Comparison of ENCODE assay signal across 13 cellular contexts in the genomic region with DNA sequence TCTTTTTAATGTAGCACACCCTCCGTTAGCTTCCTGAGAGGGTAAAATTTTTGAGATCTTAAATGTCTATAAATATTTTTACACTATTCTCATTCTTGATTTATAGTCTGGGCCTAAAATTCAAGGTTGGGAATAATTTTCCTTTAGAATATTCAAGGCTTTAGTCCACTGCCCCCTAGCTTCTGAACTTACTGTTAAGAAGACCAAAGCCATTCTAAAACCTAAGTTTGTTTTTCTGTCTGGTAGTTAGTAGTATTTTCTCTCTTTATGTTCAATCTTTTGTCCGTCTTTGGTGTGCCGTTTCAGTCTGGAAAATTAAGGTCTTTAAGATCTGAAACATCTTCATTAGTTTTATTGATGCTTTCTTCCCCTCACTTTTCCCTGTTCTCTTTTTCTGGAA. TPM values are rescaled to one million over a fixed set of nuclear protein-coding genes. Genes with fewer than 3 reads are reported as not detected.
DNase-seq lines count a peak whose midpoint lies in the region; ATAC-seq and TF ChIP-seq lines count a peak whose summit lies in the region.
"Had no signal": no experiment of that assay in that cellular context is flagged by ENCODE, and none has a peak within 500 bp of the region (broad histone marks: within the 10 kb centered on the region; RNA-seq: fewer than 3 reads in every experiment).

No MANE protein-coding gene starts in this region.

- no peak overlapping the region for H3K4me3 ChIP-seq in NB4 (ENCODE audit: low read depth, low read length)
- H3K4me3 ChIP-seq in dorsolateral prefrontal cortex, result no peak overlapping the region

- ATAC-seq in GM21786 (IDR thresholded peaks at IDR 0.05; ENCODE audit: unreplicated experiment), result no peak

- H3K27ac ChIP-seq in dorsolateral prefrontal cortex, result no peak overlapping the region

- H3K4me1 Mint-ChIP-seq in osteocyte (ENCODE audit: unreplicated experiment), result peaks cover 5% of the 10 kb centered on the region
- H3K4me1 Mint-ChIP-seq: activated CD4-positive, alpha-beta T cell treated with anti-CD3 and anti-CD28 coated beads, Interleukin-2, amount 10 ng/mL, durations not matched to agents 7 days and 5 days had no signal

- H3K36me3 Mint-ChIP-seq in osteocyte (ENCODE audit: unreplicated experiment), result no peaks in the 10 kb centered on the region

- no peak for TF ChIP-seq POLR2A in NB4 (IDR thresholded peaks at IDR 0.05; ENCODE audit: extremely low read depth, insufficient read length)

- TF ChIP-seq CTCF in NB4 (IDR thresholded peaks at IDR 0.05; ENCODE audit: low read depth, low read length) (peak; percentile 11), dorsolateral prefrontal cortex (IDR thresholded peaks at IDR 0.05 in 54 of 56, conservative IDR thresholded peaks at IDR 0.05 in 2 of 56; ENCODE audit: low read depth in 1 of 56, partially characterized antibody in 56 of 56) (peak in 48 of 56 donors; percentile 8 to 58 (median 37)), osteocyte (IDR thresholded peaks at IDR 0.05) (peak; percentile 44)

- intact Hi-C loops in dorsolateral prefrontal cortex (cut with DNase I), result no loop called here

- peak; percentile 15 for DNase-seq in GM03348 (ENCODE audit: low spot score)
- DNase-seq in NB4 (ENCODE audit: low read depth), result no peak
- DNase-seq in dorsolateral prefrontal cortex, result no peak
- DNase-seq in osteocyte (ENCODE audit: extremely low spot score, unreplicated experiment), result no peak
- no peak for DNase-seq in GF-D8 (lab: John Stamatoyannopoulos, UW)
- DNase-seq in mucosa of gallbladder (ENCODE audit: low spot score), result no peak
- DNase-seq in NCI-H510A (lab: John Stamatoyannopoulos, UW), result no peak
- DNase-seq: activated CD4-positive, alpha-beta T cell treated with anti-CD3 and anti-CD28 coated beads, Interleukin-2, amount 10 ng/mL, durations not matched to agents 7 days and 5 days; activated effector memory CD4-positive, alpha-beta T cell treated with Interleukin-2 at 50 U/mL for 16 hours; cortex of kidney; stimulated activated CD4-positive, alpha-beta T cell treated with anti-CD3 and anti-CD28 coated beads, Interleukin-12 subunit alpha, Interleukin-12 subunit beta, amount 100 ng/mL, for 4 hours; stimulated activated CD8-positive, alpha-beta memory T cell treated with anti-CD3 and anti-CD28 coated beads, Interleukin-4, amount 100 ng/mL, for 48 hours had no signal

- H3K27ac Mint-ChIP-seq in osteocyte (ENCODE audit: unreplicated experiment), result no peak overlapping the region
- H3K27ac Mint-ChIP-seq: activated CD4-positive, alpha-beta T cell treated with anti-CD3 and anti-CD28 coated beads, Interleukin-2, amount 10 ng/mL, durations not matched to agents 7 days and 5 days had no signal

- H3K27me3 Mint-ChIP-seq in osteocyte (ENCODE audit: unreplicated experiment), result no peaks in the 10 kb centered on the region

- H3K27me3 ChIP-seq in dorsolateral prefrontal cortex, result no peaks in the 10 kb centered on the region

- no peaks in the 10 kb centered on the region for H3K9me3 Mint-ChIP-seq in osteocyte (ENCODE audit: unreplicated experiment)
- H3K9me3 Mint-ChIP-seq: activated CD4-positive, alpha-beta T cell treated with anti-CD3 and anti-CD28 coated beads, Interleukin-2, amount 10 ng/mL, durations not matched to agents 7 days and 5 days had no signal

- no peak overlapping the region for H3K4me3 Mint-ChIP-seq in osteocyte (ENCODE audit: unreplicated experiment)
- H3K4me3 Mint-ChIP-seq: activated CD4-positive, alpha-beta T cell treated with anti-CD3 and anti-CD28 coated beads, Interleukin-2, amount 10 ng/mL, durations not matched to agents 7 days and 5 days had no signal

RNA-seq across cellular contexts. Expression of gene OSBPL6, which starts 14.5 kb away (rescaled TPM):
- total RNA-seq in dorsolateral prefrontal cortex (10 to 100 TPM; 15.7 to 49.5 (median 36.0) TPM), osteocyte (3.7 and 3.9 TPM in 2 replicates), mucosa of gallbladder (6.3 TPM)
